Comparison of ENCODE assay signal across 2 cellular contexts in the genomic region with DNA sequence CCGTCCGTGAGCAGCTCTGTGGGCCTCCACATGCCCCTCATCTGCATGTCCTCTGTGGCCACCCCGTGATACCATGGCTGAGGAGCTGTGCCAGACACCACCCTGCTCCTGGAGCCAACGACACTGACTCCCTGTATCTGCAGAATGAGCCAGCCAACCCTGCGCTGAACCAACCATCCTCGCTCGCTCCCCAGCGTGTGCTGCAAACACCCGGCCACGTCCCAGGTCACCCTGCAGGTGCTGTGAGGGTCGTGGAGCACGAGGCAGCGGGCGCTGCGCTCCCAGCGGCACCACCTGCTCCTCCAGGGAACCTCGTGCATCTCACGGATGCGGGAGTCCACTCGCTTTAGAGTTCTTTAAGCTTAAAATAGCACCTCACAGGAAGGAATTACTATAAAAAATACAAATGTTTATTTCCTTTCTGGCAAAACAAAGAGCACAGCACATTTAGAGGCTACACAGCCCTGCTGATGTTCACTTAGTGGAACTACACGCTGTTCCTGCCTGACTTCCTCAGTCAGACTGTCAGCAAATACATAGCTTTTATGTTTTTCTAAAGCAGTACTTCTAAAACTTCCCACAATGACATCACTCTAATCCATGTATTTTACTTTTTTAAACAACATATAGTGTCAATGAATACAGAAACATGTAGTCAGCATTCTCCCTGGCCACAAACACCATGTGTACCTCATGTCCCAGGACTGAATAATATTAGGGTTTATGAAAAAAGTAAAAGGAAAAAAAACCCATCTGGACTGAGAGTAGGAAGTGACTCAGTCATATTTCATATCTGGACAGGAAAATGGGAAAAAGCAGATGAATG.
TF ChIP-seq lines count a peak whose summit lies in the region.

No MANE protein-coding gene starts in this region.

TF ChIP-seq in IMR-90, 13 proteins besides CTCF, POLR2A, EP300 and RAD21:
- TF ChIP-seq CEBPB (IDR thresholded peaks at IDR 0.05; ENCODE audit: low read depth, low read length) (no peak), SMC3 (IDR thresholded peaks at IDR 0.05; ENCODE audit: low read depth, low read length) (no peak), MAFK (IDR thresholded peaks at IDR 0.05; ENCODE audit: low read depth, low read length) (peak; percentile 87), CHD1 (IDR thresholded peaks at IDR 0.05; ENCODE audit: low read depth, low read length) (no peak), RCOR1 (IDR thresholded peaks at IDR 0.05; ENCODE audit: insufficient replicate concordance, low read length) (no peak), BHLHE40 (IDR thresholded peaks at IDR 0.05; ENCODE audit: low read depth, low read length) (no peak)
- TF ChIP-seq, protein P1, sequence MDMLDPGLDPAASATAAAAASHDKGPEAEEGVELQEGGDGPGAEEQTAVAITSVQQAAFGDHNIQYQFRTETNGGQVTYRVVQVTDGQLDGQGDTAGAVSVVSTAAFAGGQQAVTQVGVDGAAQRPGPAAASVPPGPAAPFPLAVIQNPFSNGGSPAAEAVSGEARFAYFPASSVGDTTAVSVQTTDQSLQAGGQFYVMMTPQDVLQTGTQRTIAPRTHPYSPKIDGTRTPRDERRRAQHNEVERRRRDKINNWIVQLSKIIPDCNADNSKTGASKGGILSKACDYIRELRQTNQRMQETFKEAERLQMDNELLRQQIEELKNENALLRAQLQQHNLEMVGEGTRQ (IDR thresholded peaks at IDR 0.05; ENCODE audit: low read depth, low read length): no peak
TF ChIP-seq in IMR-90: peak in this region for 1.

TF ChIP-seq in HepG2, 621 proteins besides CTCF, POLR2A, EP300 and RAD21:
- TF ChIP-seq, protein P2, sequence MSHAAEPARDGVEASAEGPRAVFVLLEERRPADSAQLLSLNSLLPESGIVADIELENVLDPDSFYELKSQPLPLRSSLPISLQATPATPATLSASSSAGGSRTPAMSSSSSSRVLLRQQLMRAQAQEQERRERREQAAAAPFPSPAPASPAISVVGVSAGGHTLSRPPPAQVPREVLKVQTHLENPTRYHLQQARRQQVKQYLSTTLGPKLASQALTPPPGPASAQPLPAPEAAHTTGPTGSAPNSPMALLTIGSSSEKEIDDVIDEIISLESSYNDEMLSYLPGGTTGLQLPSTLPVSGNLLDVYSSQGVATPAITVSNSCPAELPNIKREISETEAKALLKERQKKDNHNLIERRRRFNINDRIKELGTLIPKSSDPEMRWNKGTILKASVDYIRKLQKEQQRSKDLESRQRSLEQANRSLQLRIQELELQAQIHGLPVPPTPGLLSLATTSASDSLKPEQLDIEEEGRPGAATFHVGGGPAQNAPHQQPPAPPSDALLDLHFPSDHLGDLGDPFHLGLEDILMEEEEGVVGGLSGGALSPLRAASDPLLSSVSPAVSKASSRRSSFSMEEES (CRISPR knock-in tag; IDR thresholded peaks at IDR 0.05): no peak
- TF ChIP-seq HIVEP1 (CRISPR knock-in tag; IDR thresholded peaks at IDR 0.05) (0 out of 2 replicates have a peak, but pooled peaks have one; percentile 32), TEAD3 (CRISPR knock-in tag; optimal IDR thresholded peaks at IDR 0.05; ENCODE audit: borderline replicate concordance) (no peak)
- TF ChIP-seq, protein P3, sequence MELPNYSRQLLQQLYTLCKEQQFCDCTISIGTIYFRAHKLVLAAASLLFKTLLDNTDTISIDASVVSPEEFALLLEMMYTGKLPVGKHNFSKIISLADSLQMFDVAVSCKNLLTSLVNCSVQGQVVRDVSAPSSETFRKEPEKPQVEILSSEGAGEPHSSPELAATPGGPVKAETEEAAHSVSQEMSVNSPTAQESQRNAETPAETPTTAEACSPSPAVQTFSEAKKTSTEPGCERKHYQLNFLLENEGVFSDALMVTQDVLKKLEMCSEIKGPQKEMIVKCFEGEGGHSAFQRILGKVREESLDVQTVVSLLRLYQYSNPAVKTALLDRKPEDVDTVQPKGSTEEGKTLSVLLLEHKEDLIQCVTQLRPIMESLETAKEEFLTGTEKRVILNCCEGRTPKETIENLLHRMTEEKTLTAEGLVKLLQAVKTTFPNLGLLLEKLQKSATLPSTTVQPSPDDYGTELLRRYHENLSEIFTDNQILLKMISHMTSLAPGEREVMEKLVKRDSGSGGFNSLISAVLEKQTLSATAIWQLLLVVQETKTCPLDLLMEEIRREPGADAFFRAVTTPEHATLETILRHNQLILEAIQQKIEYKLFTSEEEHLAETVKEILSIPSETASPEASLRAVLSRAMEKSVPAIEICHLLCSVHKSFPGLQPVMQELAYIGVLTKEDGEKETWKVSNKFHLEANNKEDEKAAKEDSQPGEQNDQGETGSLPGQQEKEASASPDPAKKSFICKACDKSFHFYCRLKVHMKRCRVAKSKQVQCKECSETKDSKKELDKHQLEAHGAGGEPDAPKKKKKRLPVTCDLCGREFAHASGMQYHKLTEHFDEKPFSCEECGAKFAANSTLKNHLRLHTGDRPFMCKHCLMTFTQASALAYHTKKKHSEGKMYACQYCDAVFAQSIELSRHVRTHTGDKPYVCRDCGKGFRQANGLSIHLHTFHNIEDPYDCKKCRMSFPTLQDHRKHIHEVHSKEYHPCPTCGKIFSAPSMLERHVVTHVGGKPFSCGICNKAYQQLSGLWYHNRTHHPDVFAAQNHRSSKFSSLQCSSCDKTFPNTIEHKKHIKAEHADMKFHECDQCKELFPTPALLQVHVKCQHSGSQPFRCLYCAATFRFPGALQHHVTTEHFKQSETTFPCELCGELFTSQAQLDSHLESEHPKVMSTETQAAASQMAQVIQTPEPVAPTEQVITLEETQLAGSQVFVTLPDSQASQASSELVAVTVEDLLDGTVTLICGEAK (IDR thresholded peaks at IDR 0.05): no peak
- TF ChIP-seq, protein P3 (CRISPR knock-in tag; IDR thresholded peaks at IDR 0.05): no peak
- TF ChIP-seq, protein P4, sequence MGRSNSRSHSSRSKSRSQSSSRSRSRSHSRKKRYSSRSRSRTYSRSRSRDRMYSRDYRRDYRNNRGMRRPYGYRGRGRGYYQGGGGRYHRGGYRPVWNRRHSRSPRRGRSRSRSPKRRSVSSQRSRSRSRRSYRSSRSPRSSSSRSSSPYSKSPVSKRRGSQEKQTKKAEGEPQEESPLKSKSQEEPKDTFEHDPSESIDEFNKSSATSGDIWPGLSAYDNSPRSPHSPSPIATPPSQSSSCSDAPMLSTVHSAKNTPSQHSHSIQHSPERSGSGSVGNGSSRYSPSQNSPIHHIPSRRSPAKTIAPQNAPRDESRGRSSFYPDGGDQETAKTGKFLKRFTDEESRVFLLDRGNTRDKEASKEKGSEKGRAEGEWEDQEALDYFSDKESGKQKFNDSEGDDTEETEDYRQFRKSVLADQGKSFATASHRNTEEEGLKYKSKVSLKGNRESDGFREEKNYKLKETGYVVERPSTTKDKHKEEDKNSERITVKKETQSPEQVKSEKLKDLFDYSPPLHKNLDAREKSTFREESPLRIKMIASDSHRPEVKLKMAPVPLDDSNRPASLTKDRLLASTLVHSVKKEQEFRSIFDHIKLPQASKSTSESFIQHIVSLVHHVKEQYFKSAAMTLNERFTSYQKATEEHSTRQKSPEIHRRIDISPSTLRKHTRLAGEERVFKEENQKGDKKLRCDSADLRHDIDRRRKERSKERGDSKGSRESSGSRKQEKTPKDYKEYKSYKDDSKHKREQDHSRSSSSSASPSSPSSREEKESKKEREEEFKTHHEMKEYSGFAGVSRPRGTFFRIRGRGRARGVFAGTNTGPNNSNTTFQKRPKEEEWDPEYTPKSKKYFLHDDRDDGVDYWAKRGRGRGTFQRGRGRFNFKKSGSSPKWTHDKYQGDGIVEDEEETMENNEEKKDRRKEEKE (IDR thresholded peaks at IDR 0.05): no peak
